Comparison of ENCODE assay signal across 1 cellular context in the genomic region with DNA sequence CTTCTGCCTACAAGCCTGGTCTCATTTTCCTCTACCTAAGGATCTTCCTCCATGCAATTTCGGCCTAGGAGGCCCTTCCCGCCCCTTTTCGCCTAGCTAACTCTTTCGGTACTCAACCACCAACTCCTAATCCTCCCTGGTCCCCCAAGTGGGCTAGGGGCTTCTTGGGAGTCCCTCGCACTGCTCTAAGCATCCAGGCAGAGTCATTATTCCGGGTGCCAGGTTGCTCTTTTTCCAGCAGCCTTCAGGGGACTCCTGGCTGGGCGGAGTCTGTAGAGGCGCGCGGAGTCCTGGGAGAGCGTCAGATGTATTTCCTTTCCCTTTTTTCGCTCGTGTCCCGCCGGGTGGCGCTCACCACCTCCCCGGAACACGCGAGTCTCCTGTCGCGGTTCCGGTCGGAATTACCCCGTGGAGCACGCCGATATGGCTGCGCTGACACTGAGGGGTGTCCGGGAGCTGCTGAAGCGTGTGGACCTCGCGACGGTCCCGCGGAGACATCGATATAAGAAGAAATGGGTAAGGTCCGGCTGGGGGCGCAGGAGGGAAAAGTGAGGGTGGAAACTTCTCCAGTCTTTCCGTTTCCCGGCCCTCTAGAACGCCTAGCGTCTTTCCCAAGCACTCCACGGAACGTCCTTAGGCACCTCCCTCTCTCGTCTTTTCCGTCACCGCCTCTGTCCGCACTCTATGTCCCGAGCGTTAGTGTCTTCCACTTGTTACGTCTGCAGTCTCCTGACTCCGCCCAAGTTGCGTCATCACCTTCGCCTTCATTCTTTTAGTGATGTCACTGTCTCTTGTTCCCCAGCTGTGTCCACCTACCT.
TF ChIP-seq lines count a peak whose summit lies in the region.

A gene (plus strand): TSS at position 404 of the 818 bp plus-strand sequence. CDS start 20 bp downstream, at position 424.

TF ChIP-seq in HepG2, 621 proteins besides CTCF, POLR2A, EP300 and RAD21 (continued from another document and continues in another):
- TF ChIP-seq, protein P1, sequence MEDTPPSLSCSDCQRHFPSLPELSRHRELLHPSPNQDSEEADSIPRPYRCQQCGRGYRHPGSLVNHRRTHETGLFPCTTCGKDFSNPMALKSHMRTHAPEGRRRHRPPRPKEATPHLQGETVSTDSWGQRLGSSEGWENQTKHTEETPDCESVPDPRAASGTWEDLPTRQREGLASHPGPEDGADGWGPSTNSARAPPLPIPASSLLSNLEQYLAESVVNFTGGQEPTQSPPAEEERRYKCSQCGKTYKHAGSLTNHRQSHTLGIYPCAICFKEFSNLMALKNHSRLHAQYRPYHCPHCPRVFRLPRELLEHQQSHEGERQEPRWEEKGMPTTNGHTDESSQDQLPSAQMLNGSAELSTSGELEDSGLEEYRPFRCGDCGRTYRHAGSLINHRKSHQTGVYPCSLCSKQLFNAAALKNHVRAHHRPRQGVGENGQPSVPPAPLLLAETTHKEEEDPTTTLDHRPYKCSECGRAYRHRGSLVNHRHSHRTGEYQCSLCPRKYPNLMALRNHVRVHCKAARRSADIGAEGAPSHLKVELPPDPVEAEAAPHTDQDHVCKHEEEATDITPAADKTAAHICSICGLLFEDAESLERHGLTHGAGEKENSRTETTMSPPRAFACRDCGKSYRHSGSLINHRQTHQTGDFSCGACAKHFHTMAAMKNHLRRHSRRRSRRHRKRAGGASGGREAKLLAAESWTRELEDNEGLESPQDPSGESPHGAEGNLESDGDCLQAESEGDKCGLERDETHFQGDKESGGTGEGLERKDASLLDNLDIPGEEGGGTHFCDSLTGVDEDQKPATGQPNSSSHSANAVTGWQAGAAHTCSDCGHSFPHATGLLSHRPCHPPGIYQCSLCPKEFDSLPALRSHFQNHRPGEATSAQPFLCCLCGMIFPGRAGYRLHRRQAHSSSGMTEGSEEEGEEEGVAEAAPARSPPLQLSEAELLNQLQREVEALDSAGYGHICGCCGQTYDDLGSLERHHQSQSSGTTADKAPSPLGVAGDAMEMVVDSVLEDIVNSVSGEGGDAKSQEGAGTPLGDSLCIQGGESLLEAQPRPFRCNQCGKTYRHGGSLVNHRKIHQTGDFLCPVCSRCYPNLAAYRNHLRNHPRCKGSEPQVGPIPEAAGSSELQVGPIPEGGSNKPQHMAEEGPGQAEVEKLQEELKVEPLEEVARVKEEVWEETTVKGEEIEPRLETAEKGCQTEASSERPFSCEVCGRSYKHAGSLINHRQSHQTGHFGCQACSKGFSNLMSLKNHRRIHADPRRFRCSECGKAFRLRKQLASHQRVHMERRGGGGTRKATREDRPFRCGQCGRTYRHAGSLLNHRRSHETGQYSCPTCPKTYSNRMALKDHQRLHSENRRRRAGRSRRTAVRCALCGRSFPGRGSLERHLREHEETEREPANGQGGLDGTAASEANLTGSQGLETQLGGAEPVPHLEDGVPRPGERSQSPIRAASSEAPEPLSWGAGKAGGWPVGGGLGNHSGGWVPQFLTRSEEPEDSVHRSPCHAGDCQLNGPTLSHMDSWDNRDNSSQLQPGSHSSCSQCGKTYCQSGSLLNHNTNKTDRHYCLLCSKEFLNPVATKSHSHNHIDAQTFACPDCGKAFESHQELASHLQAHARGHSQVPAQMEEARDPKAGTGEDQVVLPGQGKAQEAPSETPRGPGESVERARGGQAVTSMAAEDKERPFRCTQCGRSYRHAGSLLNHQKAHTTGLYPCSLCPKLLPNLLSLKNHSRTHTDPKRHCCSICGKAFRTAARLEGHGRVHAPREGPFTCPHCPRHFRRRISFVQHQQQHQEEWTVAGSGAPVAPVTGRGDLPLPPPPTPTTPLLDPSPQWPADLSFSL (CRISPR knock-in tag; IDR thresholded peaks at IDR 0.05) = no peak
- TF ChIP-seq MIER3 (CRISPR knock-in tag; IDR thresholded peaks at IDR 0.05; ENCODE audit: borderline replicate concordance) (peak; percentile 53; the same call in 1 of the 2 replicates), GFI1 (CRISPR knock-in tag; IDR thresholded peaks at IDR 0.05; ENCODE audit: borderline replicate concordance) (no peak; the same call in 1 of the 2 replicates), TBP (CRISPR knock-in tag; IDR thresholded peaks at IDR 0.05) (no peak), RFX3 (CRISPR knock-in tag; IDR thresholded peaks at IDR 0.05) (no peak), KDM1A (CRISPR knock-in tag; IDR thresholded peaks at IDR 0.05) (no peak), ZNF569 (CRISPR knock-in tag; IDR thresholded peaks at IDR 0.05; ENCODE audit: borderline replicate concordance) (no peak), KDM6A (CRISPR knock-in tag; IDR thresholded peaks at IDR 0.05; ENCODE audit: low read depth) (0 out of 2 replicates have a peak, but pooled peaks have one; percentile 25), ZNF546 (CRISPR knock-in tag; conservative IDR thresholded peaks at IDR 0.05) (no peak), FOXK2 (IDR thresholded peaks at IDR 0.05) (no peak), ZNF703 (CRISPR knock-in tag; IDR thresholded peaks at IDR 0.05; ENCODE audit: borderline replicate concordance) (no peak), HOXA3 (CRISPR knock-in tag; IDR thresholded peaks at IDR 0.05) (peak; percentile 95), MATR3 (CRISPR knock-in tag; IDR thresholded peaks at IDR 0.05) (no peak), ZNF160 (CRISPR knock-in tag; IDR thresholded peaks at IDR 0.05) (peak; percentile 70; the same call in 1 of the 2 replicates), NONO (IDR thresholded peaks at IDR 0.05) (no peak), NONO (CRISPR knock-in tag; conservative IDR thresholded peaks at IDR 0.05) (peak; percentile 90), MTF1 (CRISPR knock-in tag; IDR thresholded peaks at IDR 0.05) (no peak), ZBTB21 (CRISPR knock-in tag; IDR thresholded peaks at IDR 0.05) (peak; percentile 95), SALL2 (CRISPR knock-in tag; IDR thresholded peaks at IDR 0.05) (peak; percentile 85; the same call in 1 of the 2 replicates), MYC (CRISPR knock-in tag; IDR thresholded peaks at IDR 0.05; ENCODE audit: borderline replicate concordance) (peak; percentile 97), KLF13 (CRISPR knock-in tag; IDR thresholded peaks at IDR 0.05) (no peak), POLR2G (IDR thresholded peaks at IDR 0.05; ENCODE audit: low read depth, low read length) (peak; percentile 93), RNF2 (conservative IDR thresholded peaks at IDR 0.05; ENCODE audit: low read depth) (no peak), KDM4B (CRISPR knock-in tag; IDR thresholded peaks at IDR 0.05) (0 out of 2 replicates have a peak, but pooled peaks have one; percentile 74), RARA (CRISPR knock-in tag; IDR thresholded peaks at IDR 0.05) (peak; percentile 24; the same call in 1 of the 2 replicates)
- TF ChIP-seq, protein P2, sequence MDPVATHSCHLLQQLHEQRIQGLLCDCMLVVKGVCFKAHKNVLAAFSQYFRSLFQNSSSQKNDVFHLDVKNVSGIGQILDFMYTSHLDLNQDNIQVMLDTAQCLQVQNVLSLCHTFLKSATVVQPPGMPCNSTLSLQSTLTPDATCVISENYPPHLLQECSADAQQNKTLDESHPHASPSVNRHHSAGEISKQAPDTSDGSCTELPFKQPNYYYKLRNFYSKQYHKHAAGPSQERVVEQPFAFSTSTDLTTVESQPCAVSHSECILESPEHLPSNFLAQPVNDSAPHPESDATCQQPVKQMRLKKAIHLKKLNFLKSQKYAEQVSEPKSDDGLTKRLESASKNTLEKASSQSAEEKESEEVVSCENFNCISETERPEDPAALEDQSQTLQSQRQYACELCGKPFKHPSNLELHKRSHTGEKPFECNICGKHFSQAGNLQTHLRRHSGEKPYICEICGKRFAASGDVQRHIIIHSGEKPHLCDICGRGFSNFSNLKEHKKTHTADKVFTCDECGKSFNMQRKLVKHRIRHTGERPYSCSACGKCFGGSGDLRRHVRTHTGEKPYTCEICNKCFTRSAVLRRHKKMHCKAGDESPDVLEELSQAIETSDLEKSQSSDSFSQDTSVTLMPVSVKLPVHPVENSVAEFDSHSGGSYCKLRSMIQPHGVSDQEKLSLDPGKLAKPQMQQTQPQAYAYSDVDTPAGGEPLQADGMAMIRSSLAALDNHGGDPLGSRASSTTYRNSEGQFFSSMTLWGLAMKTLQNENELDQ (CRISPR knock-in tag; IDR thresholded peaks at IDR 0.05; ENCODE audit: borderline replicate concordance) = no peak
- TF ChIP-seq, protein P3, sequence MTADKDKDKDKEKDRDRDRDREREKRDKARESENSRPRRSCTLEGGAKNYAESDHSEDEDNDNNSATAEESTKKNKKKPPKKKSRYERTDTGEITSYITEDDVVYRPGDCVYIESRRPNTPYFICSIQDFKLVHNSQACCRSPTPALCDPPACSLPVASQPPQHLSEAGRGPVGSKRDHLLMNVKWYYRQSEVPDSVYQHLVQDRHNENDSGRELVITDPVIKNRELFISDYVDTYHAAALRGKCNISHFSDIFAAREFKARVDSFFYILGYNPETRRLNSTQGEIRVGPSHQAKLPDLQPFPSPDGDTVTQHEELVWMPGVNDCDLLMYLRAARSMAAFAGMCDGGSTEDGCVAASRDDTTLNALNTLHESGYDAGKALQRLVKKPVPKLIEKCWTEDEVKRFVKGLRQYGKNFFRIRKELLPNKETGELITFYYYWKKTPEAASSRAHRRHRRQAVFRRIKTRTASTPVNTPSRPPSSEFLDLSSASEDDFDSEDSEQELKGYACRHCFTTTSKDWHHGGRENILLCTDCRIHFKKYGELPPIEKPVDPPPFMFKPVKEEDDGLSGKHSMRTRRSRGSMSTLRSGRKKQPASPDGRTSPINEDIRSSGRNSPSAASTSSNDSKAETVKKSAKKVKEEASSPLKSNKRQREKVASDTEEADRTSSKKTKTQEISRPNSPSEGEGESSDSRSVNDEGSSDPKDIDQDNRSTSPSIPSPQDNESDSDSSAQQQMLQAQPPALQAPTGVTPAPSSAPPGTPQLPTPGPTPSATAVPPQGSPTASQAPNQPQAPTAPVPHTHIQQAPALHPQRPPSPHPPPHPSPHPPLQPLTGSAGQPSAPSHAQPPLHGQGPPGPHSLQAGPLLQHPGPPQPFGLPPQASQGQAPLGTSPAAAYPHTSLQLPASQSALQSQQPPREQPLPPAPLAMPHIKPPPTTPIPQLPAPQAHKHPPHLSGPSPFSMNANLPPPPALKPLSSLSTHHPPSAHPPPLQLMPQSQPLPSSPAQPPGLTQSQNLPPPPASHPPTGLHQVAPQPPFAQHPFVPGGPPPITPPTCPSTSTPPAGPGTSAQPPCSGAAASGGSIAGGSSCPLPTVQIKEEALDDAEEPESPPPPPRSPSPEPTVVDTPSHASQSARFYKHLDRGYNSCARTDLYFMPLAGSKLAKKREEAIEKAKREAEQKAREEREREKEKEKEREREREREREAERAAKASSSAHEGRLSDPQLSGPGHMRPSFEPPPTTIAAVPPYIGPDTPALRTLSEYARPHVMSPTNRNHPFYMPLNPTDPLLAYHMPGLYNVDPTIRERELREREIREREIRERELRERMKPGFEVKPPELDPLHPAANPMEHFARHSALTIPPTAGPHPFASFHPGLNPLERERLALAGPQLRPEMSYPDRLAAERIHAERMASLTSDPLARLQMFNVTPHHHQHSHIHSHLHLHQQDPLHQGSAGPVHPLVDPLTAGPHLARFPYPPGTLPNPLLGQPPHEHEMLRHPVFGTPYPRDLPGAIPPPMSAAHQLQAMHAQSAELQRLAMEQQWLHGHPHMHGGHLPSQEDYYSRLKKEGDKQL (CRISPR knock-in tag; IDR thresholded peaks at IDR 0.05; ENCODE audit: low read depth) = peak; percentile 23; the same call in 1 of the 2 replicates
- TF ChIP-seq, protein P4, sequence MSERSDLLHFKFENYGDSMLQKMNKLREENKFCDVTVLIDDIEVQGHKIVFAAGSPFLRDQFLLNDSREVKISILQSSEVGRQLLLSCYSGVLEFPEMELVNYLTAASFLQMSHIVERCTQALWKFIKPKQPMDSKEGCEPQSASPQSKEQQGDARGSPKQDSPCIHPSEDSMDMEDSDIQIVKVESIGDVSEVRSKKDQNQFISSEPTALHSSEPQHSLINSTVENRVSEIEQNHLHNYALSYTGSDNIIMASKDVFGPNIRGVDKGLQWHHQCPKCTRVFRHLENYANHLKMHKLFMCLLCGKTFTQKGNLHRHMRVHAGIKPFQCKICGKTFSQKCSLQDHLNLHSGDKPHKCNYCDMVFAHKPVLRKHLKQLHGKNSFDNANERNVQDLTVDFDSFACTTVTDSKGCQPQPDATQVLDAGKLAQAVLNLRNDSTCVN (CRISPR knock-in tag; IDR thresholded peaks at IDR 0.05; ENCODE audit: borderline replicate concordance) = 0 out of 2 replicates have a peak, but pooled peaks have one; percentile 60
- TF ChIP-seq, protein P5, sequence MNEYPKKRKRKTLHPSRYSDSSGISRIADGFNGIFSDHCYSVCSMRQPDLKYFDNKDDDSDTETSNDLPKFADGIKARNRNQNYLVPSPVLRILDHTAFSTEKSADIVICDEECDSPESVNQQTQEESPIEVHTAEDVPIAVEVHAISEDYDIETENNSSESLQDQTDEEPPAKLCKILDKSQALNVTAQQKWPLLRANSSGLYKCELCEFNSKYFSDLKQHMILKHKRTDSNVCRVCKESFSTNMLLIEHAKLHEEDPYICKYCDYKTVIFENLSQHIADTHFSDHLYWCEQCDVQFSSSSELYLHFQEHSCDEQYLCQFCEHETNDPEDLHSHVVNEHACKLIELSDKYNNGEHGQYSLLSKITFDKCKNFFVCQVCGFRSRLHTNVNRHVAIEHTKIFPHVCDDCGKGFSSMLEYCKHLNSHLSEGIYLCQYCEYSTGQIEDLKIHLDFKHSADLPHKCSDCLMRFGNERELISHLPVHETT (CRISPR knock-in tag; conservative IDR thresholded peaks at IDR 0.05) = peak; percentile 79
- TF ChIP-seq, protein P6, sequence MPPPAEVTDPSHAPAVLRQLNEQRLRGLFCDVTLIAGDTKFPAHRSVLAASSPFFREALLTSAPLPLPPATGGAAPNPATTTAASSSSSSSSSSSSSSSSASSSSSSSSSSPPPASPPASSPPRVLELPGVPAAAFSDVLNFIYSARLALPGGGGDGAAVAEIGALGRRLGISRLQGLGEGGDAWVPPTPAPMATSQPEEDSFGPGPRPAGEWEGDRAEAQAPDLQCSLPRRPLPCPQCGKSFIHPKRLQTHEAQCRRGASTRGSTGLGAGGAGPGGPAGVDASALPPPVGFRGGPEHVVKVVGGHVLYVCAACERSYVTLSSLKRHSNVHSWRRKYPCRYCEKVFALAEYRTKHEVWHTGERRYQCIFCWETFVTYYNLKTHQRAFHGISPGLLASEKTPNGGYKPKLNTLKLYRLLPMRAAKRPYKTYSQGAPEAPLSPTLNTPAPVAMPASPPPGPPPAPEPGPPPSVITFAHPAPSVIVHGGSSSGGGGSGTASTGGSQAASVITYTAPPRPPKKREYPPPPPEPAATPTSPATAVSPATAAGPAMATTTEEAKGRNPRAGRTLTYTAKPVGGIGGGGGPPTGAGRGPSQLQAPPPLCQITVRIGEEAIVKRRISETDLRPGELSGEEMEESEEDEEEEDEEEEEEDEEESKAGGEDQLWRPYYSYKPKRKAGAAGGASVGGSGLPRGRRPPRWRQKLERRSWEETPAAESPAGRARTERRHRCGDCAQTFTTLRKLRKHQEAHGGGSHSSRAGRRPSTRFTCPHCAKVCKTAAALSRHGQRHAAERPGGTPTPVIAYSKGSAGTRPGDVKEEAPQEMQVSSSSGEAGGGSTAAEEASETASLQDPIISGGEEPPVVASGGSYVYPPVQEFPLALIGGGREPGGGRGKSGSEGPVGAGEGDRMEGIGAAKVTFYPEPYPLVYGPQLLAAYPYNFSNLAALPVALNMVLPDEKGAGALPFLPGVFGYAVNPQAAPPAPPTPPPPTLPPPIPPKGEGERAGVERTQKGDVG (CRISPR knock-in tag; IDR thresholded peaks at IDR 0.05; ENCODE audit: borderline replicate concordance) = peak; percentile 54; the same call in 1 of the 2 replicates
- TF ChIP-seq, protein P7, sequence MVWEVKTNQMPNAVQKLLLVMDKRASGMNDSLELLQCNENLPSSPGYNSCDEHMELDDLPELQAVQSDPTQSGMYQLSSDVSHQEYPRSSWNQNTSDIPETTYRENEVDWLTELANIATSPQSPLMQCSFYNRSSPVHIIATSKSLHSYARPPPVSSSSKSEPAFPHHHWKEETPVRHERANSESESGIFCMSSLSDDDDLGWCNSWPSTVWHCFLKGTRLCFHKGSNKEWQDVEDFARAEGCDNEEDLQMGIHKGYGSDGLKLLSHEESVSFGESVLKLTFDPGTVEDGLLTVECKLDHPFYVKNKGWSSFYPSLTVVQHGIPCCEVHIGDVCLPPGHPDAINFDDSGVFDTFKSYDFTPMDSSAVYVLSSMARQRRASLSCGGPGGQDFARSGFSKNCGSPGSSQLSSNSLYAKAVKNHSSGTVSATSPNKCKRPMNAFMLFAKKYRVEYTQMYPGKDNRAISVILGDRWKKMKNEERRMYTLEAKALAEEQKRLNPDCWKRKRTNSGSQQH (CRISPR knock-in tag; IDR thresholded peaks at IDR 0.05; ENCODE audit: low read depth) = peak; percentile 92
